In genomic region chr15:49423021-49423420, GRCh38 we compare ENCODE assay signal across 10 cellular contexts. TPM values are rescaled to one million over a fixed set of nuclear protein-coding genes. Genes with fewer than 3 reads are reported as not detected.
DNase-seq lines count a peak whose midpoint lies in the region; ATAC-seq, FAIRE-seq and TF ChIP-seq lines count a peak whose summit lies in the region.
"Had no signal": no experiment of that assay in that cellular context is flagged by ENCODE, and none has a peak within 500 bp of the region (broad histone marks: within the 10 kb centered on the region; RNA-seq: fewer than 3 reads in every experiment).

FGF7 (plus strand) TSS chr15:49423242; CDS start chr15:49424298, 1,056 bp downstream.

- peaks cover 0 to 5% (median 3%) of the 10 kb centered on the region in 7 donors for H3K9me3 Mint-ChIP-seq in CD14-positive monocyte

- H3K79me2 ChIP-seq in PC-3 (ENCODE audit: low read length): no peaks in the 10 kb centered on the region

- H3K4me1 ChIP-seq in PC-3 (ENCODE audit: insufficient read depth, low read length): no peaks in the 10 kb centered on the region
- H3K4me1 ChIP-seq in pancreas: no peaks in the 10 kb centered on the region

- TF ChIP-seq CTCF in CD14-positive monocyte (IDR thresholded peaks at IDR 0.05) (no peak), PC-3 (conservative IDR thresholded peaks at IDR 0.05; ENCODE audit: low read depth, low read length) (no peak), pancreas (IDR thresholded peaks at IDR 0.05) (no peak)

- intact Hi-C loops in CD14-positive monocyte (cut with micrococcal nuclease) (no loop called here), PC-3 (cut with micrococcal nuclease) (loop anchor here (2.0 to 5.0 kb wide), 3 partner anchors 561 to 629 kb away; no protein-coding TSS in a partner anchor), pancreas (cut with DNase I) (no loop called here)

- H3K27ac ChIP-seq in PC-3 (ENCODE audit: low read length) (no peak within 1 kb of the TSS), pancreas (no peak within 1 kb of the TSS)

- POLR2A ChIA-PET in PC-3 (lab: Charles Lee; ENCODE audit: unreplicated experiment): interaction anchor here (0.6 kb wide), 1 partner anchor 73 kb away, joined by 5 read pairs; no protein-coding TSS in a partner anchor

- H2AFZ ChIP-seq in PC-3 (ENCODE audit: low read length): no peak within 1 kb of the TSS

- WGBS in pancreas, 2 donors: 63 to 68% methylated on average over 4 of the region's 4 CpGs

- DNase-seq in CD14-positive monocyte (ENCODE audit: low spot score) (no peak), PC-3 (no peak), fibroblast of the conjunctiva (ENCODE audit: low read depth) (peak; percentile 79), pancreas (no peak), NCI-H1694 (lab: John Stamatoyannopoulos, UW) (no peak), epidermal melanocyte (ENCODE audit: insufficient read length, low spot score) (no peak)
- no peak for DNase-seq in activated naive CD4-positive, alpha-beta T cell (lab: John Stamatoyannopoulos, UW)
- DNase-seq: caudate nucleus had no signal

- H3K9me2 ChIP-seq in PC-3 (replicated peaks; ENCODE audit: low read length): no peaks in the 10 kb centered on the region

- no peaks in the 10 kb centered on the region for H3K4me1 Mint-ChIP-seq in CD14-positive monocyte

- H3K36me3 Mint-ChIP-seq in CD14-positive monocyte: no peaks in the 10 kb centered on the region

- no peaks in the 10 kb centered on the region for H4K20me1 ChIP-seq in PC-3 (ENCODE audit: low read length)

- 0 out of 2 replicates have a peak, but pooled peaks have one; percentile 27 for ATAC-seq in PC-3
- ATAC-seq in pancreas: peak in 3 of 4 donors; percentile 52 to 63 (median 63)
- no peak for ATAC-seq in HG03439 (IDR thresholded peaks at IDR 0.05; ENCODE audit: unreplicated experiment)
- ATAC-seq: Panc1 had no signal

- H3F3A ChIP-seq in PC-3 (ENCODE audit: low read length, unreplicated experiment): no peaks in the 10 kb centered on the region

- H3K9ac ChIP-seq in PC-3 (ENCODE audit: low read length): no peak within 1 kb of the TSS

- CTCF ChIA-PET in PC-3 (lab: Charles Lee): interaction anchor here (0.7 to 1.6 kb wide), 4 partner anchors 99 to 722 kb away, joined by 3 to 5 read pairs (median 3); no protein-coding TSS in a partner anchor

- peaks cover 0 to 2% (median 0%) of the 10 kb centered on the region in 3 donors for H3K27me3 Mint-ChIP-seq in CD14-positive monocyte (ENCODE audit: low read depth in 3 of 3)

- no TSS peak for BruUV-seq in PC-3 (replicated peaks; lab: Mats Ljungman, UMichigan)

- H3K36me3 ChIP-seq in PC-3 (ENCODE audit: low read depth, low read length) (no peaks in the 10 kb centered on the region), pancreas (no peaks in the 10 kb centered on the region)

- H3K4me3 Mint-ChIP-seq in CD14-positive monocyte: peak within 1 kb of the TSS; percentile 44 to 70

- no peak for FAIRE-seq in pancreas (lab: Jason Lieb, UNC)

- no peak within 1 kb of the TSS; the same call in 1 of the 2 replicates for H3K4me2 ChIP-seq in PC-3 (ENCODE audit: low read length)

- no peak within 1 kb of the TSS for H3K4me3 ChIP-seq in PC-3 (ENCODE audit: low read length)
- H3K4me3 ChIP-seq in pancreas: peak within 1 kb of the TSS in 1 of 4 donors; percentile 22

- H3K27me3 ChIP-seq in PC-3 (ENCODE audit: low read length): no peaks in the 10 kb centered on the region
- H3K27me3 ChIP-seq in pancreas: no peaks in the 10 kb centered on the region

- H3K27ac Mint-ChIP-seq in CD14-positive monocyte: no peak within 1 kb of the TSS

- H3K9me3 ChIP-seq in PC-3 (ENCODE audit: low read length) (no peaks in the 10 kb centered on the region), pancreas (no peaks in the 10 kb centered on the region)

RNA-seq across cellular contexts. Expression of gene FGF7, which starts in this region (rescaled TPM):
- not detected for polyA plus RNA-seq in CD14-positive monocyte
- total RNA-seq in PC-3 (2014; rRNA removed): not detected in 2 replicates
- total RNA-seq in pancreas: 10 to 100 TPM in 1 of 6 donors, 1 to 10 TPM in 5; 1.2 to 14.4 (median 3.9) TPM
- polyA plus RNA-seq in pancreas: 1 to 10 TPM; 3.6 to 6.5 TPM

Comparison
In these comparisons a context has a peak if more than half of its experiments do, and no peak if none do; other contexts are left out.
1. RNA of gene FGF7 (polyA plus RNA-seq): 3.6 to 6.5 TPM in pancreas; not detected in CD14-positive monocyte; every median in the first group is over 4 times any median in the second.
2. Peak in ATAC-seq in PC-3; RNA of the gene not detected or under 1 TPM.